Comparison of ENCODE assay signal across 4 cellular contexts in genomic region chr4:67790721-67791120, GRCh38.
TF ChIP-seq lines count a peak whose summit lies in the region.

No MANE protein-coding gene starts in this region.

TF ChIP-seq in HepG2, 621 proteins besides CTCF, POLR2A, EP300 and RAD21:
- no peak for TF ChIP-seq ZBTB4 (CRISPR knock-in tag; IDR thresholded peaks at IDR 0.05; ENCODE audit: borderline replicate concordance)
- TF ChIP-seq ZNF563 (CRISPR knock-in tag; IDR thresholded peaks at IDR 0.05): no peak
- TF ChIP-seq ZNF329 (CRISPR knock-in tag; IDR thresholded peaks at IDR 0.05; ENCODE audit: low read depth): no peak
- no peak for TF ChIP-seq NFIC (IDR thresholded peaks at IDR 0.05; ENCODE audit: low read length)
- TF ChIP-seq MAFK (conservative IDR thresholded peaks at IDR 0.05 in 1 of 2, IDR thresholded peaks at IDR 0.05 in 1 of 2; ENCODE audit: low read length in 2 of 2): peak; percentile 53 to 56
- no peak for TF ChIP-seq KDM3A (CRISPR knock-in tag; IDR thresholded peaks at IDR 0.05; ENCODE audit: low read depth)
- no peak for TF ChIP-seq FOXP1 (IDR thresholded peaks at IDR 0.05)
- no peak for TF ChIP-seq FOXP1 (CRISPR knock-in tag; IDR thresholded peaks at IDR 0.05)
- no peak for TF ChIP-seq PCBP1 (IDR thresholded peaks at IDR 0.05; ENCODE audit: borderline replicate concordance, low read depth, low read length)
- peak; percentile 39; the same call in 1 of the 2 replicates for TF ChIP-seq MAFF (IDR thresholded peaks at IDR 0.05; ENCODE audit: low read depth, low read length)
- TF ChIP-seq DRAP1 (CRISPR knock-in tag; IDR thresholded peaks at IDR 0.05): no peak

TF ChIP-seq in A549, 52 proteins besides CTCF, POLR2A, EP300 and RAD21:
- TF ChIP-seq FOSL2 (IDR thresholded peaks at IDR 0.05) (no peak), FOSL2 (CRISPR knock-in tag; IDR thresholded peaks at IDR 0.05) (no peak), HES2 (IDR thresholded peaks at IDR 0.05) (no peak), MAFK (IDR thresholded peaks at IDR 0.05; ENCODE audit: partially characterized antibody) (peak; percentile 8), TFCP2L1 (CRISPR knock-in tag; IDR thresholded peaks at IDR 0.05) (no peak)

TF ChIP-seq in IMR-90, 13 proteins besides CTCF, POLR2A, EP300 and RAD21:
- no peak for TF ChIP-seq MXI1 (IDR thresholded peaks at IDR 0.05; ENCODE audit: borderline replicate concordance, low read depth, low read length)
- 0 out of 2 replicates have a peak, but pooled peaks have one; percentile 6 for TF ChIP-seq MAFK (IDR thresholded peaks at IDR 0.05; ENCODE audit: low read depth, low read length)

TF ChIP-seq in K562, 482 proteins besides CTCF, POLR2A, EP300 and RAD21:
- TF ChIP-seq ZNF146 (CRISPR knock-in tag; IDR thresholded peaks at IDR 0.05; ENCODE audit: unreplicated experiment) (no peak), CEBPZ (IDR thresholded peaks at IDR 0.05; ENCODE audit: borderline replicate concordance, low read depth, low read length) (no peak), XRCC3 (IDR thresholded peaks at IDR 0.05) (no peak), SAFB (IDR thresholded peaks at IDR 0.05; ENCODE audit: borderline replicate concordance, low read depth, low read length) (no peak), BDP1 (IDR thresholded peaks at IDR 0.05; ENCODE audit: insufficient read depth, insufficient read length) (no peak), MAFF (IDR thresholded peaks at IDR 0.05; ENCODE audit: low read length) (peak; percentile 26; the same call in 1 of the 2 replicates), ZNF316 (IDR thresholded peaks at IDR 0.05) (peak; percentile 59), HDAC3 (IDR thresholded peaks at IDR 0.05; ENCODE audit: borderline replicate concordance, partially characterized antibody) (no peak), NELFE (IDR thresholded peaks at IDR 0.05; ENCODE audit: insufficient read depth, insufficient read length) (no peak), DMBX1 (CRISPR knock-in tag; IDR thresholded peaks at IDR 0.05; ENCODE audit: borderline replicate concordance) (no peak), MEF2A (IDR thresholded peaks at IDR 0.05; ENCODE audit: control insufficient read depth, low read depth, low read length) (no peak), C11orf30 (IDR thresholded peaks at IDR 0.05; ENCODE audit: low read depth) (peak; percentile 48), TAF7 (tag; IDR thresholded peaks at IDR 0.05) (no peak), MLX (CRISPR knock-in tag; conservative IDR thresholded peaks at IDR 0.05) (no peak), MXD1 (CRISPR knock-in tag; IDR thresholded peaks at IDR 0.05; ENCODE audit: borderline replicate concordance, poor library complexity, severe bottlenecking) (no peak), GABPB1 (CRISPR knock-in tag; IDR thresholded peaks at IDR 0.05) (no peak), NR0B1 (IDR thresholded peaks at IDR 0.05; ENCODE audit: partially characterized antibody) (no peak), MAFG (tag; conservative IDR thresholded peaks at IDR 0.05) (0 out of 2 replicates have a peak, but pooled peaks have one; percentile 9), HEY1 (CRISPR knock-in tag; IDR thresholded peaks at IDR 0.05; ENCODE audit: borderline replicate concordance) (no peak), EGR1 (conservative IDR thresholded peaks at IDR 0.05) (no peak), GTF2E2 (tag; IDR thresholded peaks at IDR 0.05) (no peak), TBL1XR1 (IDR thresholded peaks at IDR 0.05; ENCODE audit: low read length in 2 of 2) (no peak), RNF2 (IDR thresholded peaks at IDR 0.05) (no peak)
TF ChIP-seq in K562: peak in this region for 4.
